ENCODE assay signal across 11 cellular contexts in the genomic region with DNA sequence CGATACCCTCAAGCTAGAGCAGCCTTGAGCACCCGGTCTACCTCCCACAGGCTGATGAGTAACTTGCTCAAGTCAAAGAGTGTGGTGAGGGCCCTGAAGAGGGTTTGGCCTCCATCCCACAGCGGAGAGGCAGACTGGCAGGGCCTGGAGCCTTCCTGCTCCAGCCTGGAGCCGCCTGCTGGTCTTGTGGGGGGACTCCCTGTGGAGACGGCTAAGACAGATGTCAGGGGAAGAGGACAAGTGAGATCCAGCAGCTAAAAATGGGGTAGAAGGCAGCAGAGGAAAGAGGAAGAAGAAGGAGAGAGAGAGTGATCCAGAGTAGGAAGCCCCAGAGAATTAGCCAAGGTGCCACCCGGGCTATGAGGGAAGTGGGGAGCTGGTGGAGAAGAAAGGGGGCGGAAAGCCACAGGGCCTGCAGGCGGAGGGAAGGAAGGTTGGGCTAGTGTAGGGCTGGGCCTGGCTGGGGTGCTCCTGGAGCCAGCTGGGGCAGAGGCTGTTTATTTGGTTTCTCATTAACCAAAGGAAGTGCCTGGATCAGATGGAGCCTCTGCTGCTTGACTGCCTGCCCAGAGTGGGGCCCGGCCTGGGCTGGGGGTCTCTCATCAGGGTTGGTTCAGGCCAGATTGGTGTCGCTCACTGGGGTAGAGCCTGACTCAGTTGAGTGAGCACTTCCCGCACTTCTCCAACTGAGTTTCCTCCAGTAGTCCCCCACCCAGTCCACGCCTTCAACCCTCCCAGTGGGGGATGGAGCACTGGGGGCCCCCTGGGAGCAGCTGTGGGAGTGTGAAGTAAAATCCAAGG. TPM values are rescaled to one million over a fixed set of nuclear protein-coding genes. Genes with fewer than 3 reads are reported as not detected.
A peak's percentile ranks its signal among the peaks of the same experiment; 100 is the strongest.
DNase-seq lines count a peak whose midpoint lies in the region; TF ChIP-seq lines count a peak whose summit lies in the region.
"Had no signal": no experiment of that assay in that cellular context is flagged by ENCODE, and none has a peak within 500 bp of the region (broad histone marks: within the 10 kb centered on the region; RNA-seq: fewer than 3 reads in every experiment).

No MANE protein-coding gene starts in this region.

- DNase-seq in CD1c-positive myeloid dendritic cell (ENCODE audit: extremely low spot score) = peak; percentile 56
- DNase-seq in NCI-H69 (lab: John Stamatoyannopoulos, UW) = peak; percentile 64
- DNase-seq in epithelial cell of esophagus (ENCODE audit: low read depth) = peak; percentile 54
- DNase-seq in mucosa of gallbladder (ENCODE audit: low spot score) = peak; percentile 32
- DNase-seq in mesenteric fat pad (ENCODE audit: low spot score) = no peak
- DNase-seq in activated naive CD4-positive, alpha-beta T cell treated with anti-CD3 and anti-CD28 coated beads, Interleukin-2, amount 10 ng/mL, durations not matched to agents 7 days and 5 days = no peak
- DNase-seq in GF-D8 (lab: John Stamatoyannopoulos, UW) = no peak
- DNase-seq in activated T-cell treated with anti-CD3 and anti-CD28 coated beads, Interleukin-2, amount 50 U/mL, for 24 hours = no peak
- DNase-seq: activated CD8-positive, alpha-beta T cell treated with anti-CD3 and anti-CD28 coated beads, Interleukin-2, amount 10 ng/mL, durations not matched to agents 7 days and 5 days; SHP77 treated with DMSO at 0.1 percent for 48 hours; stimulated activated naive CD8-positive, alpha-beta T cell treated with anti-CD3 and anti-CD28 coated beads, Interleukin-15, amount 100 ng/mL, for 72 hours had no signal

- TF ChIP-seq CTCF in epithelial cell of esophagus (IDR thresholded peaks at IDR 0.05; ENCODE audit: insufficient read depth, low read depth, low read length, missing control alignments) = no peak

- no peak overlapping the region for H3K4me3 Mint-ChIP-seq in activated naive CD4-positive, alpha-beta T cell treated with anti-CD3 and anti-CD28 coated beads, Interleukin-2, amount 10 ng/mL, durations not matched to agents 7 days and 5 days
- no peak overlapping the region for H3K4me3 Mint-ChIP-seq in activated T-cell treated with anti-CD3 and anti-CD28 coated beads, Interleukin-2, amount 50 U/mL, for 24 hours
- H3K4me3 Mint-ChIP-seq: activated CD8-positive, alpha-beta T cell treated with anti-CD3 and anti-CD28 coated beads, Interleukin-2, amount 10 ng/mL, durations not matched to agents 7 days and 5 days; stimulated activated naive CD8-positive, alpha-beta T cell treated with anti-CD3 and anti-CD28 coated beads, Interleukin-15, amount 100 ng/mL, for 72 hours had no signal

- H3K27ac Mint-ChIP-seq in activated naive CD4-positive, alpha-beta T cell treated with anti-CD3 and anti-CD28 coated beads, Interleukin-2, amount 10 ng/mL, durations not matched to agents 7 days and 5 days = no peak overlapping the region
- no peak overlapping the region for H3K27ac Mint-ChIP-seq in activated T-cell treated with anti-CD3 and anti-CD28 coated beads, Interleukin-2, amount 50 U/mL, for 24 hours
- H3K27ac Mint-ChIP-seq: activated CD8-positive, alpha-beta T cell treated with anti-CD3 and anti-CD28 coated beads, Interleukin-2, amount 10 ng/mL, durations not matched to agents 7 days and 5 days had no signal

- CTCF ChIA-PET in activated naive CD4-positive, alpha-beta T cell treated with anti-CD3 and anti-CD28 coated beads, Interleukin-2, amount 10 ng/mL, durations not matched to agents 7 days and 5 days (lab: Charles Lee) = no interaction called here

- H3K9me3 Mint-ChIP-seq in activated naive CD4-positive, alpha-beta T cell treated with anti-CD3 and anti-CD28 coated beads, Interleukin-2, amount 10 ng/mL, durations not matched to agents 7 days and 5 days = no peaks in the 10 kb centered on the region
- no peaks in the 10 kb centered on the region for H3K9me3 Mint-ChIP-seq in activated T-cell treated with anti-CD3 and anti-CD28 coated beads, Interleukin-2, amount 50 U/mL, for 24 hours
- H3K9me3 Mint-ChIP-seq: stimulated activated naive CD8-positive, alpha-beta T cell treated with anti-CD3 and anti-CD28 coated beads, Interleukin-15, amount 100 ng/mL, for 72 hours had no signal

- no peaks in the 10 kb centered on the region for H3K36me3 Mint-ChIP-seq in activated naive CD4-positive, alpha-beta T cell treated with anti-CD3 and anti-CD28 coated beads, Interleukin-2, amount 10 ng/mL, durations not matched to agents 7 days and 5 days
- H3K36me3 Mint-ChIP-seq in activated T-cell treated with anti-CD3 and anti-CD28 coated beads, Interleukin-2, amount 50 U/mL, for 24 hours (ENCODE audit: low read depth) = peaks cover 14% of the 10 kb centered on the region

- no peaks in the 10 kb centered on the region for H3K27me3 Mint-ChIP-seq in activated naive CD4-positive, alpha-beta T cell treated with anti-CD3 and anti-CD28 coated beads, Interleukin-2, amount 10 ng/mL, durations not matched to agents 7 days and 5 days
- H3K27me3 Mint-ChIP-seq in activated T-cell treated with anti-CD3 and anti-CD28 coated beads, Interleukin-2, amount 50 U/mL, for 24 hours = peaks cover 6% of the 10 kb centered on the region
- H3K27me3 Mint-ChIP-seq: stimulated activated naive CD8-positive, alpha-beta T cell treated with anti-CD3 and anti-CD28 coated beads, Interleukin-15, amount 100 ng/mL, for 72 hours had no signal

- H3K4me1 Mint-ChIP-seq in activated naive CD4-positive, alpha-beta T cell treated with anti-CD3 and anti-CD28 coated beads, Interleukin-2, amount 10 ng/mL, durations not matched to agents 7 days and 5 days = no peaks in the 10 kb centered on the region
- no peaks in the 10 kb centered on the region for H3K4me1 Mint-ChIP-seq in activated T-cell treated with anti-CD3 and anti-CD28 coated beads, Interleukin-2, amount 50 U/mL, for 24 hours (ENCODE audit: low read depth)
- H3K4me1 Mint-ChIP-seq: stimulated activated naive CD8-positive, alpha-beta T cell treated with anti-CD3 and anti-CD28 coated beads, Interleukin-15, amount 100 ng/mL, for 72 hours had no signal

- no peak overlapping the region for H3K4me3 ChIP-seq in epithelial cell of esophagus (ENCODE audit: low read length)

RNA-seq across cellular contexts. Expression of a gene that starts 14.2 kb away (rescaled TPM):
- total RNA-seq in mucosa of gallbladder (134 TPM), mesenteric fat pad (78.9 TPM)

Comparison
In these comparisons a context has a peak if more than half of its experiments do, and no peak if none do; other contexts are left out.
1. DNase-seq: peak in CD1c-positive myeloid dendritic cell (single experiment), NCI-H69 (single experiment), epithelial cell of esophagus (single experiment) and mucosa of gallbladder (single experiment); none in mesenteric fat pad (single experiment), activated naive CD4-positive, alpha-beta T cell treated with anti-CD3 and anti-CD28 coated beads, Interleukin-2, amount 10 ng/mL, durations not matched to agents 7 days and 5 days (single experiment), GF-D8 (single experiment) and activated T-cell treated with anti-CD3 and anti-CD28 coated beads, Interleukin-2, amount 50 U/mL, for 24 hours (single experiment).